In genomic region chr1:15848929-15849774, GRCh38 we compare ENCODE assay signal across 8 cellular contexts. TPM values are rescaled to one million over a fixed set of nuclear protein-coding genes. Genes with fewer than 3 reads are reported as not detected.
DNase-seq lines count a peak whose midpoint lies in the region; ATAC-seq and TF ChIP-seq lines count a peak whose summit lies in the region.

No MANE protein-coding gene starts in this region.

- intact Hi-C loops in ascending aorta (cut with DNase I), result loop anchor here (1.0 to 5.0 kb wide), 2 partner anchors 37 to 52 kb away; no protein-coding TSS in a partner anchor

- no peaks in the 10 kb centered on the region for H3K9me3 ChIP-seq in ascending aorta

- H3K36me3 ChIP-seq in GM06990 (ENCODE audit: control insufficient read depth, insufficient read depth, low read length), result no peaks in the 10 kb centered on the region
- H3K36me3 ChIP-seq in ascending aorta, result no peaks in the 10 kb centered on the region

- H3K4me1 ChIP-seq in ascending aorta, result peaks cover 10 to 45% of the 10 kb centered on the region in 2 donors

- peak overlapping the region; percentile 96 to 99 for H3K27ac ChIP-seq in ascending aorta

- H3K4me3 ChIP-seq in GM06990 (replicated peaks; ENCODE audit: low read depth, low read length), result peak overlapping the region; percentile 92
- peak overlapping the region; percentile 98 to 100 for H3K4me3 ChIP-seq in ascending aorta

- no peak for ATAC-seq in HG03354 (IDR thresholded peaks at IDR 0.05; ENCODE audit: poor library complexity, severe bottlenecking, unreplicated experiment)

- H3K27me3 ChIP-seq in GM06990 (replicated peaks; ENCODE audit: control insufficient read depth, insufficient read depth, low read length), result no peaks in the 10 kb centered on the region
- no peaks in the 10 kb centered on the region for H3K27me3 ChIP-seq in ascending aorta

- DNase-seq in GM06990 (ENCODE audit: extremely low read depth, insufficient read length), result peak; percentile 85
- DNase-seq in NCI-H146 treated with DMSO at 0.1 percent for 48 hours (lab: John Stamatoyannopoulos, UW; ENCODE audit: unreplicated experiment), result peak; percentile 77
- DNase-seq in T-helper 1 cell, result peak; percentile 43 to 68 (median 60)
- peak; percentile 49 to 93 for DNase-seq in ascending aorta (ENCODE audit: low spot score in 2 of 2)
- DNase-seq in hepatic stellate cell (ENCODE audit: low spot score), result peak; percentile 39
- peak; percentile 68 for DNase-seq in pulmonary artery endothelial cell (ENCODE audit: low read depth, low spot score)
- DNase-seq in cortex of kidney (lab: John Stamatoyannopoulos, UW), result no peak

- TF ChIP-seq CTCF in GM06990 (IDR thresholded peaks at IDR 0.05; ENCODE audit: insufficient read depth, low read length, poor library complexity, severe bottlenecking) (no peak), ascending aorta (IDR thresholded peaks at IDR 0.05) (no peak)

RNA-seq across cellular contexts. Expression of gene SPEN, which starts 1.6 kb away (rescaled TPM):
- total RNA-seq in ascending aorta, result 53.9 TPM
- 18.9 and 31.7 TPM in 2 replicates for total RNA-seq in pulmonary artery endothelial cell

RNA-seq across cellular contexts. Expression of gene UQCRHL, which starts 41.7 kb away (rescaled TPM):
- total RNA-seq in ascending aorta (not detected), pulmonary artery endothelial cell (2.4 and 4.7 TPM in 2 replicates)
